In the genomic region with DNA sequence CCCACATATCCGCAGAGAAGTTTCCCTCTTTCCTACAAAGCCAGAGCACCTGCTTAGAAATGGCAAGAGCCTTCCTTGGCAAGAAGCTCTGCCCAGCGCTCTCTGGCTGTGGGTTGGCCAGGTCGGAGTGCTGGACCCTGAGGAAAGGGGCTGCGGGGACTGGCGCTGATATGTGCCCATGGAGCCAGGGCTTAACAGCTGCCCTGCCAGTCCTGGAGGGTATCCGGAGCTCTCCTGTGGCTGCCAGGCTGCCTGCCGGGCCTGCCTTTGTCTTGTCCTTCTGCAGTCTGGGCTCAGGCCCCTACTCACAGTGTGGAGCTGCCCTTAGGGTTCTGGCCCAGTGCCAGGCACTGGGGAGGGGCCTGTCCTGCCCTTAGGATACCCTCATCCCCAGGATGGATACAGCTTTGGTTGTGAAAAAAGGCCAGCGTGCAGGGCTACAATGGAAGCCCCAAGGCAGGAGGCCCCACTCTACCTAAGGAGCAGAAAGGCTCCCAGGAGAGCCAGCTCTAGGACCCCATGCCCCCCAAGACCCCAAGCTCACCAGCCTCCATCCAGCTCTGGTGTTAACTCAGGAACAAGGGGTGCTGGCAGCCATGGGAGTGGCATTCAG, we compare ENCODE assay signal across 1 cellular context.
TF ChIP-seq lines count a peak whose summit lies in the region.

No MANE protein-coding gene starts in this region.

TF ChIP-seq in GM23338, 12 proteins besides CTCF, POLR2A, EP300 and RAD21:
- no peak for TF ChIP-seq ZNF462 (CRISPR knock-in tag; IDR thresholded peaks at IDR 0.05)
